ENCODE assay signal across 15 cellular contexts in genomic region chr6:158033077-158033750, GRCh38. TPM values are rescaled to one million over a fixed set of nuclear protein-coding genes. Genes with fewer than 3 reads are reported as not detected.
DNase-seq lines count a peak whose midpoint lies in the region; ATAC-seq and TF ChIP-seq lines count a peak whose summit lies in the region.
"Had no signal": no experiment of that assay in that cellular context is flagged by ENCODE, and none has a peak within 500 bp of the region (broad histone marks: within the 10 kb centered on the region; RNA-seq: fewer than 3 reads in every experiment).

No MANE protein-coding gene starts in this region.

- H3K14ac ChIP-seq in IMR-90 (replicated peaks; ENCODE audit: low read depth, low read length): peak overlapping the region; percentile 31

- H3K4me1 ChIP-seq in IMR-90 (ENCODE audit: control insufficient read depth, insufficient read depth, low read length) (peaks cover 27% of the 10 kb centered on the region), tibial artery (peaks cover 0 to 43% (median 28%) of the 10 kb centered on the region in 4 donors)

- peak overlapping the region; percentile 47 for H2AFZ ChIP-seq in IMR-90 (replicated peaks; ENCODE audit: low read length, poor library complexity)

- H3K4me3 Mint-ChIP-seq in activated CD4-positive, alpha-beta T cell treated with anti-CD3 and anti-CD28 coated beads, Interleukin-2, amount 10 ng/mL, durations not matched to agents 24 days and 14 days: no peak overlapping the region
- H3K4me3 Mint-ChIP-seq: activated T-helper 17 cell treated with anti-CD3 and anti-CD28 coated beads, Interleukin-2, amount 50 U/mL, for 72 hours; stimulated activated naive CD8-positive, alpha-beta T cell treated with anti-CD3 and anti-CD28 coated beads, Interleukin-15, Interleukin-2, amounts not matched to agents 100 ng/mL and 50 ng/mL, for 24 hours had no signal

- peak overlapping the region; percentile 64 for H2BK5ac ChIP-seq in IMR-90 (ENCODE audit: low read depth, low read length, poor library complexity, severe bottlenecking)

- no peak overlapping the region for H3K27ac Mint-ChIP-seq in activated CD4-positive, alpha-beta T cell treated with anti-CD3 and anti-CD28 coated beads, Interleukin-2, amount 10 ng/mL, durations not matched to agents 24 days and 14 days
- H3K27ac Mint-ChIP-seq: activated T-helper 17 cell treated with anti-CD3 and anti-CD28 coated beads, Interleukin-2, amount 50 U/mL, for 72 hours; stimulated activated naive CD8-positive, alpha-beta T cell treated with anti-CD3 and anti-CD28 coated beads, Interleukin-15, Interleukin-2, amounts not matched to agents 100 ng/mL and 50 ng/mL, for 24 hours had no signal

- ATAC-seq in IMR-90 (ENCODE audit: low read depth): no peak
- no peak for ATAC-seq in HG03108 (IDR thresholded peaks at IDR 0.05; ENCODE audit: unreplicated experiment)
- ATAC-seq: activated CD4-positive, CD25-positive, alpha-beta regulatory T cell treated with anti-CD3 and anti-CD28 coated beads, Interleukin-2, amount 50 U/mL, for 24 hours; activated T-helper 17 cell treated with anti-CD3 and anti-CD28 coated beads, Interleukin-2, amount 50 U/mL, for 72 hours had no signal

- H3K23ac ChIP-seq in IMR-90 (ENCODE audit: low read depth, low read length): peak overlapping the region; percentile 76

- H2AK9ac ChIP-seq in IMR-90 (replicated peaks; ENCODE audit: low read depth, low read length, poor library complexity): peak overlapping the region; percentile 75

- H3K27me3 ChIP-seq in IMR-90 (ENCODE audit: control insufficient read depth, insufficient read depth, low read length): no peaks in the 10 kb centered on the region
- no peaks in the 10 kb centered on the region for H3K27me3 ChIP-seq in tibial artery
- H3K27me3 ChIP-seq: pancreas had no signal

- POLR2A ChIA-PET in IMR-90 (lab: Charles Lee; ENCODE audit: unreplicated experiment): interaction anchor here (1.0 kb wide), 1 partner anchor 9 kb away, joined by 3 read pairs; no protein-coding TSS in a partner anchor

- peak overlapping the region; percentile 98 for H2AK5ac ChIP-seq in IMR-90 (ENCODE audit: low read depth, low read length)

- no TSS peak for BruUV-seq in IMR-90 (replicated peaks; lab: Mats Ljungman, UMichigan)

- dilution Hi-C loops in IMR-90 (cut with HindIII; ENCODE audit: low sequenced_read_pairs, unreplicated experiment): no loop called here

- H3K4me2 ChIP-seq in IMR-90 (ENCODE audit: low read depth, low read length): no peak overlapping the region

- TF ChIP-seq POLR2A in IMR-90 (IDR thresholded peaks at IDR 0.05; ENCODE audit: low read depth, low read length): no peak; the same call in 1 of the 2 replicates

- H3K9me1 ChIP-seq in IMR-90 (ENCODE audit: insufficient read depth, low read length): peaks cover 13% of the 10 kb centered on the region

- peaks cover 16% of the 10 kb centered on the region for H3K4me1 Mint-ChIP-seq in activated CD4-positive, alpha-beta T cell treated with anti-CD3 and anti-CD28 coated beads, Interleukin-2, amount 10 ng/mL, durations not matched to agents 24 days and 14 days

- WGBS in IMR-90 (ENCODE audit: extremely low coverage in 2 of 2, insufficient read length in 1 of 2), 2 experiments: 98% methylated on average over 21 of the region's 30 CpGs; no CpG with 5 or more reads in 1 of the 2 experiments

- H3K9ac ChIP-seq in IMR-90 (ENCODE audit: low read depth, low read length): no peak overlapping the region

- H4K20me1 ChIP-seq in IMR-90 (ENCODE audit: insufficient read depth, low read length): no peaks in the 10 kb centered on the region

- CTCF ChIA-PET in IMR-90 (lab: Yijun Ruan, JAX): no interaction called here

- peak overlapping the region; percentile 87 for H3K4ac ChIP-seq in IMR-90 (ENCODE audit: low read depth, low read length)

- H3K9me3 ChIP-seq in IMR-90 (ENCODE audit: control insufficient read depth, insufficient read depth, low read length) (no peaks in the 10 kb centered on the region), tibial artery (no peaks in the 10 kb centered on the region)
- H3K9me3 ChIP-seq: pancreas had no signal

- H3K9me3 Mint-ChIP-seq in activated CD4-positive, alpha-beta T cell treated with anti-CD3 and anti-CD28 coated beads, Interleukin-2, amount 10 ng/mL, durations not matched to agents 24 days and 14 days: peaks cover 6% of the 10 kb centered on the region
- H3K9me3 Mint-ChIP-seq: activated T-helper 17 cell treated with anti-CD3 and anti-CD28 coated beads, Interleukin-2, amount 50 U/mL, for 72 hours; stimulated activated naive CD8-positive, alpha-beta T cell treated with anti-CD3 and anti-CD28 coated beads, Interleukin-15, Interleukin-2, amounts not matched to agents 100 ng/mL and 50 ng/mL, for 24 hours had no signal

- H2BK120ac ChIP-seq in IMR-90 (ENCODE audit: low read depth, low read length): peak overlapping the region; percentile 11

- no peaks in the 10 kb centered on the region for H3K27me3 Mint-ChIP-seq in activated CD4-positive, alpha-beta T cell treated with anti-CD3 and anti-CD28 coated beads, Interleukin-2, amount 10 ng/mL, durations not matched to agents 24 days and 14 days
- H3K27me3 Mint-ChIP-seq: activated T-helper 17 cell treated with anti-CD3 and anti-CD28 coated beads, Interleukin-2, amount 50 U/mL, for 72 hours; stimulated activated naive CD8-positive, alpha-beta T cell treated with anti-CD3 and anti-CD28 coated beads, Interleukin-15, Interleukin-2, amounts not matched to agents 100 ng/mL and 50 ng/mL, for 24 hours had no signal

- peaks cover 38% of the 10 kb centered on the region for H3K36me3 Mint-ChIP-seq in activated CD4-positive, alpha-beta T cell treated with anti-CD3 and anti-CD28 coated beads, Interleukin-2, amount 10 ng/mL, durations not matched to agents 24 days and 14 days (ENCODE audit: low read depth)

- DNase-seq in IMR-90: no peak
- no peak for DNase-seq in caudate nucleus (lab: John Stamatoyannopoulos, UW)
- peak; percentile 75 for DNase-seq in mesenteric fat pad (ENCODE audit: low spot score)
- DNase-seq in tibial artery: peak; percentile 11 to 61
- DNase-seq in activated CD4-positive, alpha-beta T cell treated with anti-CD3 and anti-CD28 coated beads, Interleukin-2, amount 10 ng/mL, durations not matched to agents 24 days and 14 days: no peak
- DNase-seq in NCI-H2029 treated with DMSO at 0.1 percent for 48 hours (lab: John Stamatoyannopoulos, UW): no peak
- DNase-seq: C1 segment of cervical spinal cord; cerebellar nuclear complex; NCI-H1436; stimulated activated CD4-positive, alpha-beta T cell treated with anti-CD3 and anti-CD28 coated beads, Interleukin-2, amount 100 ng/mL, for 24 hours had no signal

- H3K36me3 ChIP-seq in IMR-90 (ENCODE audit: control insufficient read depth, insufficient read depth, low read length): peaks cover 25% of the 10 kb centered on the region
- H3K36me3 ChIP-seq in tibial artery: peaks cover 5 to 22% (median 6%) of the 10 kb centered on the region in 3 donors
- H3K36me3 ChIP-seq: pancreas had no signal

- no peak overlapping the region for H3K56ac ChIP-seq in IMR-90 (ENCODE audit: extremely low read depth, insufficient read depth, low read length)

- in situ Hi-C loops in IMR-90 (cut with MboI; ENCODE audit: low sequenced_read_pairs): no loop called here

- peak overlapping the region; percentile 62 for H3K27ac ChIP-seq in IMR-90 (ENCODE audit: insufficient read depth, low read length)
- H3K27ac ChIP-seq in caudate nucleus (ENCODE audit: low read depth, low read length): peak overlapping the region; percentile 68
- peak overlapping the region; percentile 4 to 17 for H3K27ac ChIP-seq in tibial artery

- H4K8ac ChIP-seq in IMR-90 (ENCODE audit: low read depth in 2 of 2, low read length in 2 of 2): peak overlapping the region; percentile 40 to 68

- TF ChIP-seq RAD21 in IMR-90 (IDR thresholded peaks at IDR 0.05; ENCODE audit: low read length): no peak

- H2BK20ac ChIP-seq in IMR-90 (ENCODE audit: low read depth, low read length): peak overlapping the region; percentile 70

- peaks cover 34 to 82% of the 10 kb centered on the region in 2 experiments for H3K79me1 ChIP-seq in IMR-90 (ENCODE audit: low read depth in 1 of 2, low read length in 2 of 2)

- peak overlapping the region; percentile 85 for H4K91ac ChIP-seq in IMR-90 (ENCODE audit: insufficient read depth, low read depth, low read length)

- H4K5ac ChIP-seq in IMR-90 (ENCODE audit: low read depth, low read length): peak overlapping the region; percentile 73

- peak overlapping the region; percentile 57 for H3K18ac ChIP-seq in IMR-90 (ENCODE audit: low read depth, low read length)

- intact Hi-C loops in IMR-90 (cut with micrococcal nuclease): no loop called here
- intact Hi-C loops in tibial artery (cut with DNase I; ENCODE audit: low total_unique reads): no loop called here
- intact Hi-C loops in activated CD4-positive, alpha-beta T cell treated with anti-CD3 and anti-CD28 coated beads, Interleukin-2, amount 10 ng/mL, durations not matched to agents 24 days and 14 days (cut with micrococcal nuclease): no loop called here

- H2BK15ac ChIP-seq in IMR-90 (ENCODE audit: low read depth, low read length): peak overlapping the region; percentile 29; the same call in 2 of the 3 replicates

- H3K4me3 ChIP-seq in IMR-90 (ENCODE audit: insufficient read depth, low read depth, low read length) (no peak overlapping the region), tibial artery (no peak overlapping the region)
- H3K4me3 ChIP-seq: pancreas had no signal

- TF ChIP-seq CTCF in IMR-90 (conservative IDR thresholded peaks at IDR 0.05; ENCODE audit: low read depth, low read length) (no peak), tibial artery (IDR thresholded peaks at IDR 0.05) (no peak)

TF ChIP-seq in IMR-90, 13 proteins besides CTCF, POLR2A, EP300 and RAD21 (continues in another document):
- no peak for TF ChIP-seq FOS (IDR thresholded peaks at IDR 0.05; ENCODE audit: low read depth, low read length)
- no peak for TF ChIP-seq NFE2L2 (IDR thresholded peaks at IDR 0.05; ENCODE audit: low read depth, low read length)
- TF ChIP-seq MAFK (IDR thresholded peaks at IDR 0.05; ENCODE audit: low read depth, low read length): no peak
- TF ChIP-seq MAZ (IDR thresholded peaks at IDR 0.05; ENCODE audit: borderline replicate concordance, low read depth, low read length): no peak
- TF ChIP-seq CHD1 (IDR thresholded peaks at IDR 0.05; ENCODE audit: low read depth, low read length): no peak
- TF ChIP-seq CEBPB (IDR thresholded peaks at IDR 0.05; ENCODE audit: low read depth, low read length): no peak

RNA-seq across cellular contexts. Expression of gene SYNJ2, which starts 51.6 kb away (rescaled TPM):
- total RNA-seq in IMR-90 (2012; rRNA removed): 43.3 and 45.2 TPM in 2 replicates
- polyA plus RNA-seq in IMR-90 (2012; rRNA removed): 40.8 and 45.6 TPM in 2 replicates
- polyA plus RNA-seq in IMR-90 (2012; cell fraction: cytosol; rRNA removed): 21.2 and 29.0 TPM in 2 replicates
- polyA plus RNA-seq in IMR-90 (2012; cell fraction: nucleus; rRNA removed; ENCODE audit: low replicate concordance): 45.7 and 64.6 TPM in 2 replicates
- total RNA-seq in mesenteric fat pad: 7.5 TPM
- total RNA-seq in activated CD4-positive, alpha-beta T cell treated with anti-CD3 and anti-CD28 coated beads, Interleukin-2, amount 10 ng/mL, durations not matched to agents 24 days and 14 days: 22.2 and 24.3 TPM in 2 replicates

Comparison
In these comparisons a context has a peak if more than half of its experiments do, and no peak if none do; other contexts are left out.
1. DNase-seq: peak in mesenteric fat pad (single experiment) and tibial artery (2 of 2); none in IMR-90 (single experiment), caudate nucleus (0 of 61), activated CD4-positive, alpha-beta T cell treated with anti-CD3 and anti-CD28 coated beads, Interleukin-2, amount 10 ng/mL, durations not matched to agents 24 days and 14 days (single experiment) and NCI-H2029 treated with DMSO at 0.1 percent for 48 hours (single experiment).
2. H3K27ac ChIP-seq: peak in every context shown above with its lines; median percentile 68 in caudate nucleus; 62 in IMR-90; 10 in tibial artery.